Comparison of ENCODE assay signal across 2 cellular contexts in the genomic region with DNA sequence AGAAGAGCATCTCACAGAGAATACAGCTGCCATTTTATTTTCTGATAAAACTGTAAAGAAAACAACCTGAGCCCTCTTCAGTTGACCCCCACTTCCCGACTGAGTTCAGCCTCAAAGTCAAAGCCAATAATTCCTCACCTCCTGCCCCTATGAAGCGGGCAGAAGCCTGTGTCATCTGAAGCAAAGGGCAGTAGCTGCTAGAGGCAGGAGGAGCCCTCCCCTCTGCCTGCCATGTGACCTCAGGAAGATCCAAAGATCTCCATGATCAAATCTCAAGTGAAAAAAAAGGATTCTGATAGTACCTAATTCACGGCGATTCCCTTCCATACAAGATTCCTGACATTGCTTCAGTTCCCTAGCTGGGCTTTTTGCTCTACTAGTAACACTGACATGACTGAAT.
TF ChIP-seq lines count a peak whose summit lies in the region.

No MANE protein-coding gene starts in this region.

TF ChIP-seq in Ishikawa, 13 proteins besides CTCF, POLR2A, EP300 and RAD21 (continued from another document):
- TF ChIP-seq, protein P1, sequence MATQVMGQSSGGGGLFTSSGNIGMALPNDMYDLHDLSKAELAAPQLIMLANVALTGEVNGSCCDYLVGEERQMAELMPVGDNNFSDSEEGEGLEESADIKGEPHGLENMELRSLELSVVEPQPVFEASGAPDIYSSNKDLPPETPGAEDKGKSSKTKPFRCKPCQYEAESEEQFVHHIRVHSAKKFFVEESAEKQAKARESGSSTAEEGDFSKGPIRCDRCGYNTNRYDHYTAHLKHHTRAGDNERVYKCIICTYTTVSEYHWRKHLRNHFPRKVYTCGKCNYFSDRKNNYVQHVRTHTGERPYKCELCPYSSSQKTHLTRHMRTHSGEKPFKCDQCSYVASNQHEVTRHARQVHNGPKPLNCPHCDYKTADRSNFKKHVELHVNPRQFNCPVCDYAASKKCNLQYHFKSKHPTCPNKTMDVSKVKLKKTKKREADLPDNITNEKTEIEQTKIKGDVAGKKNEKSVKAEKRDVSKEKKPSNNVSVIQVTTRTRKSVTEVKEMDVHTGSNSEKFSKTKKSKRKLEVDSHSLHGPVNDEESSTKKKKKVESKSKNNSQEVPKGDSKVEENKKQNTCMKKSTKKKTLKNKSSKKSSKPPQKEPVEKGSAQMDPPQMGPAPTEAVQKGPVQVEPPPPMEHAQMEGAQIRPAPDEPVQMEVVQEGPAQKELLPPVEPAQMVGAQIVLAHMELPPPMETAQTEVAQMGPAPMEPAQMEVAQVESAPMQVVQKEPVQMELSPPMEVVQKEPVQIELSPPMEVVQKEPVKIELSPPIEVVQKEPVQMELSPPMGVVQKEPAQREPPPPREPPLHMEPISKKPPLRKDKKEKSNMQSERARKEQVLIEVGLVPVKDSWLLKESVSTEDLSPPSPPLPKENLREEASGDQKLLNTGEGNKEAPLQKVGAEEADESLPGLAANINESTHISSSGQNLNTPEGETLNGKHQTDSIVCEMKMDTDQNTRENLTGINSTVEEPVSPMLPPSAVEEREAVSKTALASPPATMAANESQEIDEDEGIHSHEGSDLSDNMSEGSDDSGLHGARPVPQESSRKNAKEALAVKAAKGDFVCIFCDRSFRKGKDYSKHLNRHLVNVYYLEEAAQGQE (IDR thresholded peaks at IDR 0.05; ENCODE audit: low read depth) = no peak
- TF ChIP-seq TAF1 (IDR thresholded peaks at IDR 0.05; ENCODE audit: low read depth) = no peak
- no peak for TF ChIP-seq TCF12 (IDR thresholded peaks at IDR 0.05; ENCODE audit: low read depth)
- TF ChIP-seq, protein P2, sequence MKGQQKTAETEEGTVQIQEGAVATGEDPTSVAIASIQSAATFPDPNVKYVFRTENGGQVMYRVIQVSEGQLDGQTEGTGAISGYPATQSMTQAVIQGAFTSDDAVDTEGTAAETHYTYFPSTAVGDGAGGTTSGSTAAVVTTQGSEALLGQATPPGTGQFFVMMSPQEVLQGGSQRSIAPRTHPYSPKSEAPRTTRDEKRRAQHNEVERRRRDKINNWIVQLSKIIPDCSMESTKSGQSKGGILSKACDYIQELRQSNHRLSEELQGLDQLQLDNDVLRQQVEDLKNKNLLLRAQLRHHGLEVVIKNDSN (IDR thresholded peaks at IDR 0.05) = 0 out of 2 replicates have a peak, but pooled peaks have one; percentile 6

TF ChIP-seq in H1, 55 proteins besides CTCF, POLR2A, EP300 and RAD21 (continued from another document):
- TF ChIP-seq, protein P3, sequence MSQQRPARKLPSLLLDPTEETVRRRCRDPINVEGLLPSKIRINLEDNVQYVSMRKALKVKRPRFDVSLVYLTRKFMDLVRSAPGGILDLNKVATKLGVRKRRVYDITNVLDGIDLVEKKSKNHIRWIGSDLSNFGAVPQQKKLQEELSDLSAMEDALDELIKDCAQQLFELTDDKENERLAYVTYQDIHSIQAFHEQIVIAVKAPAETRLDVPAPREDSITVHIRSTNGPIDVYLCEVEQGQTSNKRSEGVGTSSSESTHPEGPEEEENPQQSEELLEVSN (IDR thresholded peaks at IDR 0.05) = no peak
- TF ChIP-seq TBP (IDR thresholded peaks at IDR 0.05; ENCODE audit: low read depth, low read length) (no peak), SP1 (IDR thresholded peaks at IDR 0.05; ENCODE audit: low read depth, low read length) (no peak), TCF12 (IDR thresholded peaks at IDR 0.05; ENCODE audit: low read depth, low read length) (no peak), CEBPB (IDR thresholded peaks at IDR 0.05; ENCODE audit: low read depth, low read length) (no peak), GTF2F1 (IDR thresholded peaks at IDR 0.05; ENCODE audit: borderline replicate concordance, low read depth, low read length) (no peak), NANOG (IDR thresholded peaks at IDR 0.05; ENCODE audit: insufficient read depth, low read depth, low read length, poor library complexity, severe bottlenecking) (no peak), TEAD4 (IDR thresholded peaks at IDR 0.05; ENCODE audit: low read depth, low read length) (no peak), KDM1A (IDR thresholded peaks at IDR 0.05; ENCODE audit: borderline replicate concordance, low read length) (no peak)
- TF ChIP-seq, protein P4, sequence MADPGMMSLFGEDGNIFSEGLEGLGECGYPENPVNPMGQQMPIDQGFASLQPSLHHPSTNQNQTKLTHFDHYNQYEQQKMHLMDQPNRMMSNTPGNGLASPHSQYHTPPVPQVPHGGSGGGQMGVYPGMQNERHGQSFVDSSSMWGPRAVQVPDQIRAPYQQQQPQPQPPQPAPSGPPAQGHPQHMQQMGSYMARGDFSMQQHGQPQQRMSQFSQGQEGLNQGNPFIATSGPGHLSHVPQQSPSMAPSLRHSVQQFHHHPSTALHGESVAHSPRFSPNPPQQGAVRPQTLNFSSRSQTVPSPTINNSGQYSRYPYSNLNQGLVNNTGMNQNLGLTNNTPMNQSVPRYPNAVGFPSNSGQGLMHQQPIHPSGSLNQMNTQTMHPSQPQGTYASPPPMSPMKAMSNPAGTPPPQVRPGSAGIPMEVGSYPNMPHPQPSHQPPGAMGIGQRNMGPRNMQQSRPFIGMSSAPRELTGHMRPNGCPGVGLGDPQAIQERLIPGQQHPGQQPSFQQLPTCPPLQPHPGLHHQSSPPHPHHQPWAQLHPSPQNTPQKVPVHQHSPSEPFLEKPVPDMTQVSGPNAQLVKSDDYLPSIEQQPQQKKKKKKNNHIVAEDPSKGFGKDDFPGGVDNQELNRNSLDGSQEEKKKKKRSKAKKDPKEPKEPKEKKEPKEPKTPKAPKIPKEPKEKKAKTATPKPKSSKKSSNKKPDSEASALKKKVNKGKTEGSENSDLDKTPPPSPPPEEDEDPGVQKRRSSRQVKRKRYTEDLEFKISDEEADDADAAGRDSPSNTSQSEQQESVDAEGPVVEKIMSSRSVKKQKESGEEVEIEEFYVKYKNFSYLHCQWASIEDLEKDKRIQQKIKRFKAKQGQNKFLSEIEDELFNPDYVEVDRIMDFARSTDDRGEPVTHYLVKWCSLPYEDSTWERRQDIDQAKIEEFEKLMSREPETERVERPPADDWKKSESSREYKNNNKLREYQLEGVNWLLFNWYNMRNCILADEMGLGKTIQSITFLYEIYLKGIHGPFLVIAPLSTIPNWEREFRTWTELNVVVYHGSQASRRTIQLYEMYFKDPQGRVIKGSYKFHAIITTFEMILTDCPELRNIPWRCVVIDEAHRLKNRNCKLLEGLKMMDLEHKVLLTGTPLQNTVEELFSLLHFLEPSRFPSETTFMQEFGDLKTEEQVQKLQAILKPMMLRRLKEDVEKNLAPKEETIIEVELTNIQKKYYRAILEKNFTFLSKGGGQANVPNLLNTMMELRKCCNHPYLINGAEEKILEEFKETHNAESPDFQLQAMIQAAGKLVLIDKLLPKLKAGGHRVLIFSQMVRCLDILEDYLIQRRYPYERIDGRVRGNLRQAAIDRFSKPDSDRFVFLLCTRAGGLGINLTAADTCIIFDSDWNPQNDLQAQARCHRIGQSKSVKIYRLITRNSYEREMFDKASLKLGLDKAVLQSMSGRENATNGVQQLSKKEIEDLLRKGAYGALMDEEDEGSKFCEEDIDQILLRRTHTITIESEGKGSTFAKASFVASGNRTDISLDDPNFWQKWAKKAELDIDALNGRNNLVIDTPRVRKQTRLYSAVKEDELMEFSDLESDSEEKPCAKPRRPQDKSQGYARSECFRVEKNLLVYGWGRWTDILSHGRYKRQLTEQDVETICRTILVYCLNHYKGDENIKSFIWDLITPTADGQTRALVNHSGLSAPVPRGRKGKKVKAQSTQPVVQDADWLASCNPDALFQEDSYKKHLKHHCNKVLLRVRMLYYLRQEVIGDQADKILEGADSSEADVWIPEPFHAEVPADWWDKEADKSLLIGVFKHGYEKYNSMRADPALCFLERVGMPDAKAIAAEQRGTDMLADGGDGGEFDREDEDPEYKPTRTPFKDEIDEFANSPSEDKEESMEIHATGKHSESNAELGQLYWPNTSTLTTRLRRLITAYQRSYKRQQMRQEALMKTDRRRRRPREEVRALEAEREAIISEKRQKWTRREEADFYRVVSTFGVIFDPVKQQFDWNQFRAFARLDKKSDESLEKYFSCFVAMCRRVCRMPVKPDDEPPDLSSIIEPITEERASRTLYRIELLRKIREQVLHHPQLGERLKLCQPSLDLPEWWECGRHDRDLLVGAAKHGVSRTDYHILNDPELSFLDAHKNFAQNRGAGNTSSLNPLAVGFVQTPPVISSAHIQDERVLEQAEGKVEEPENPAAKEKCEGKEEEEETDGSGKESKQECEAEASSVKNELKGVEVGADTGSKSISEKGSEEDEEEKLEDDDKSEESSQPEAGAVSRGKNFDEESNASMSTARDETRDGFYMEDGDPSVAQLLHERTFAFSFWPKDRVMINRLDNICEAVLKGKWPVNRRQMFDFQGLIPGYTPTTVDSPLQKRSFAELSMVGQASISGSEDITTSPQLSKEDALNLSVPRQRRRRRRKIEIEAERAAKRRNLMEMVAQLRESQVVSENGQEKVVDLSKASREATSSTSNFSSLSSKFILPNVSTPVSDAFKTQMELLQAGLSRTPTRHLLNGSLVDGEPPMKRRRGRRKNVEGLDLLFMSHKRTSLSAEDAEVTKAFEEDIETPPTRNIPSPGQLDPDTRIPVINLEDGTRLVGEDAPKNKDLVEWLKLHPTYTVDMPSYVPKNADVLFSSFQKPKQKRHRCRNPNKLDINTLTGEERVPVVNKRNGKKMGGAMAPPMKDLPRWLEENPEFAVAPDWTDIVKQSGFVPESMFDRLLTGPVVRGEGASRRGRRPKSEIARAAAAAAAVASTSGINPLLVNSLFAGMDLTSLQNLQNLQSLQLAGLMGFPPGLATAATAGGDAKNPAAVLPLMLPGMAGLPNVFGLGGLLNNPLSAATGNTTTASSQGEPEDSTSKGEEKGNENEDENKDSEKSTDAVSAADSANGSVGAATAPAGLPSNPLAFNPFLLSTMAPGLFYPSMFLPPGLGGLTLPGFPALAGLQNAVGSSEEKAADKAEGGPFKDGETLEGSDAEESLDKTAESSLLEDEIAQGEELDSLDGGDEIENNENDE (IDR thresholded peaks at IDR 0.05; ENCODE audit: insufficient replicate concordance, low read length) = no peak
TF ChIP-seq in H1: peak in this region for 0.
